ENCODE assay signal across 1 cellular context in the genomic region with DNA sequence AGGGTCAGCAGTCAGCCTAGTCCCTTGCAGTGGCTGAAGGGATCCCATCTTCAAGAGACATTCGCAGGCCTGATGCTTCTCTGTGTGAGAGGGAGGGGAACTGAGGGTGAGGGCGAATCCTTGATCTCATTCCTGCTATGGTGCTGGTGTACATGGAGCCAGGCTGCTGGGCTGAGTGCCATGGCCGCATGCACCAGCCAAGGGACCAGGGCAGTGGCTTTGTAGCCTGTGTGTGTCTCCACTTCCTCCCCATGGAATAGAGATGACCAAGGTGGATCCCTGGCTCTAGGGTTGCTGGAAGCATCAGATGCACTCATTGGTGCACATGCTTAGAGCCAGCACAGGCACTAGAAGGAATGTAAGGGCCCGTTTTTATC.
TF ChIP-seq lines count a peak whose summit lies in the region.

No MANE protein-coding gene starts in this region.

TF ChIP-seq in HepG2, 621 proteins besides CTCF, POLR2A, EP300 and RAD21 (continued from another document):
- TF ChIP-seq ZFP36 (IDR thresholded peaks at IDR 0.05; ENCODE audit: borderline replicate concordance, low read depth, low read length, partially characterized antibody) (no peak), SMARCC2 (IDR thresholded peaks at IDR 0.05) (no peak), MXD4 (CRISPR knock-in tag; IDR thresholded peaks at IDR 0.05) (no peak), HDAC1 (CRISPR knock-in tag; IDR thresholded peaks at IDR 0.05) (no peak), KLF9 (CRISPR knock-in tag; IDR thresholded peaks at IDR 0.05; ENCODE audit: low read depth) (no peak), SUZ12 (IDR thresholded peaks at IDR 0.05; ENCODE audit: low read depth, low read length) (no peak), ZNF589 (CRISPR knock-in tag; conservative IDR thresholded peaks at IDR 0.05) (no peak), KDM2A (CRISPR knock-in tag; IDR thresholded peaks at IDR 0.05; ENCODE audit: borderline replicate concordance, low read depth) (no peak), MTF1 (CRISPR knock-in tag; IDR thresholded peaks at IDR 0.05) (no peak)
- TF ChIP-seq, protein P1, sequence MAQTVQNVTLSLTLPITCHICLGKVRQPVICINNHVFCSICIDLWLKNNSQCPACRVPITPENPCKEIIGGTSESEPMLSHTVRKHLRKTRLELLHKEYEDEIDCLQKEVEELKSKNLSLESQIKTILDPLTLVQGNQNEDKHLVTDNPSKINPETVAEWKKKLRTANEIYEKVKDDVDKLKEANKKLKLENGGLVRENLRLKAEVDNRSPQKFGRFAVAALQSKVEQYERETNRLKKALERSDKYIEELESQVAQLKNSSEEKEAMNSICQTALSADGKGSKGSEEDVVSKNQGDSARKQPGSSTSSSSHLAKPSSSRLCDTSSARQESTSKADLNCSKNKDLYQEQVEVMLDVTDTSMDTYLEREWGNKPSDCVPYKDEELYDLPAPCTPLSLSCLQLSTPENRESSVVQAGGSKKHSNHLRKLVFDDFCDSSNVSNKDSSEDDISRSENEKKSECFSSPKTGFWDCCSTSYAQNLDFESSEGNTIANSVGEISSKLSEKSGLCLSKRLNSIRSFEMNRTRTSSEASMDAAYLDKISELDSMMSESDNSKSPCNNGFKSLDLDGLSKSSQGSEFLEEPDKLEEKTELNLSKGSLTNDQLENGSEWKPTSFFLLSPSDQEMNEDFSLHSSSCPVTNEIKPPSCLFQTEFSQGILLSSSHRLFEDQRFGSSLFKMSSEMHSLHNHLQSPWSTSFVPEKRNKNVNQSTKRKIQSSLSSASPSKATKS (CRISPR knock-in tag; IDR thresholded peaks at IDR 0.05): no peak
- TF ChIP-seq, protein P2, sequence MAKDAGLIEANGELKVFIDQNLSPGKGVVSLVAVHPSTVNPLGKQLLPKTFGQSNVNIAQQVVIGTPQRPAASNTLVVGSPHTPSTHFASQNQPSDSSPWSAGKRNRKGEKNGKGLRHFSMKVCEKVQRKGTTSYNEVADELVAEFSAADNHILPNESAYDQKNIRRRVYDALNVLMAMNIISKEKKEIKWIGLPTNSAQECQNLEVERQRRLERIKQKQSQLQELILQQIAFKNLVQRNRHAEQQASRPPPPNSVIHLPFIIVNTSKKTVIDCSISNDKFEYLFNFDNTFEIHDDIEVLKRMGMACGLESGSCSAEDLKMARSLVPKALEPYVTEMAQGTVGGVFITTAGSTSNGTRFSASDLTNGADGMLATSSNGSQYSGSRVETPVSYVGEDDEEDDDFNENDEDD (CRISPR knock-in tag; IDR thresholded peaks at IDR 0.05; ENCODE audit: borderline replicate concordance): no peak
- TF ChIP-seq, protein P3, sequence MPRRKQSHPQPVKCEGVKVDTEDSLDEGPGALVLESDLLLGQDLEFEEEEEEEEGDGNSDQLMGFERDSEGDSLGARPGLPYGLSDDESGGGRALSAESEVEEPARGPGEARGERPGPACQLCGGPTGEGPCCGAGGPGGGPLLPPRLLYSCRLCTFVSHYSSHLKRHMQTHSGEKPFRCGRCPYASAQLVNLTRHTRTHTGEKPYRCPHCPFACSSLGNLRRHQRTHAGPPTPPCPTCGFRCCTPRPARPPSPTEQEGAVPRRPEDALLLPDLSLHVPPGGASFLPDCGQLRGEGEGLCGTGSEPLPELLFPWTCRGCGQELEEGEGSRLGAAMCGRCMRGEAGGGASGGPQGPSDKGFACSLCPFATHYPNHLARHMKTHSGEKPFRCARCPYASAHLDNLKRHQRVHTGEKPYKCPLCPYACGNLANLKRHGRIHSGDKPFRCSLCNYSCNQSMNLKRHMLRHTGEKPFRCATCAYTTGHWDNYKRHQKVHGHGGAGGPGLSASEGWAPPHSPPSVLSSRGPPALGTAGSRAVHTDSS (CRISPR knock-in tag; conservative IDR thresholded peaks at IDR 0.05): no peak
